ENCODE assay signal across 28 cellular contexts in the genomic region with DNA sequence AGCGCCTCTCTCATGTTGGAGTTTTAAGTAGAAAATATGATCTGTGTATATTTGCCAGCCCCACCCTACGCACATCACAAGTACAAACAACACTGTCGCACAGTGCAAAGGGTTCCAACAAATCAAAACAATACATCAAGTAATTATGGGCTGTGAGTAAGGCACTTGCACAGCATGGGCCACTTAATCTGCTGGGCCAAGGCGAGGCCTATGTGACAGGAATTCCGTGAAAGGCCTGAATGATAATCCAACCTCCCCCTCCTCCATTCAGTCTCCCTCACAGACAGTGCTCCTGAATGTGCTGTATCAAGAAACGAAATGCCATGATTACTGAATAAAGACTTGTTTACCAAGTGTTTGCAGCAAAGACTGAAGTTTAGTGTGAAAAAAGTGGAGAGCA.
DNase-seq lines count a peak whose midpoint lies in the region; ATAC-seq and TF ChIP-seq lines count a peak whose summit lies in the region.
"Had no signal": no experiment of that assay in that cellular context is flagged by ENCODE, and none has a peak within 500 bp of the region (broad histone marks: within the 10 kb centered on the region; RNA-seq: fewer than 3 reads in every experiment).

No MANE protein-coding gene starts in this region.

- H3K4me3 Mint-ChIP-seq in WTC11, result no peak overlapping the region
- H3K4me3 Mint-ChIP-seq: activated CD8-positive, alpha-beta T cell treated with anti-CD3 and anti-CD28 coated beads, Interleukin-2, amount 10 ng/mL, durations not matched to agents 7 days and 5 days; activated T-cell treated with anti-CD3 and anti-CD28 coated beads, Interleukin-2, amount 50 U/mL, for 4 hours had no signal

- no peak overlapping the region for H3K27ac ChIP-seq in lower lobe of right lung
- H3K27ac ChIP-seq: adrenal gland, BLaER1, breast epithelium had no signal

- H3K36me3 ChIP-seq in lower lobe of right lung, result no peaks in the 10 kb centered on the region
- H3K36me3 ChIP-seq: adrenal gland, breast epithelium had no signal

- ATAC-seq in WTC11 (no peak), lower lobe of right lung (peak; percentile 5 to 24), GM18517 (IDR thresholded peaks at IDR 0.05; ENCODE audit: unreplicated experiment) (no peak), HG03045 (IDR thresholded peaks at IDR 0.05; ENCODE audit: unreplicated experiment) (no peak)
- ATAC-seq: activated CD8-positive, alpha-beta T cell treated with anti-CD3 and anti-CD28 coated beads, Interleukin-2, amount 10 ng/mL, durations not matched to agents 7 days and 5 days; activated T-cell treated with anti-CD3 and anti-CD28 coated beads, Interleukin-2, amount 50 U/mL, for 4 hours; stimulated activated naive CD8-positive, alpha-beta T cell treated with anti-CD3 and anti-CD28 coated beads, Interleukin-15, Interleukin-2, amounts not matched to agents 100 U/mL and 50 U/mL, for 24 hours had no signal

- H3K9me3 Mint-ChIP-seq in WTC11, result peaks cover 3% of the 10 kb centered on the region; the same call in 1 of the 2 replicates
- H3K9me3 Mint-ChIP-seq: activated T-cell treated with anti-CD3 and anti-CD28 coated beads, Interleukin-2, amount 50 U/mL, for 4 hours had no signal

- H3K9me3 ChIP-seq in lower lobe of right lung, result no peaks in the 10 kb centered on the region
- H3K9me3 ChIP-seq: adrenal gland, BLaER1, breast epithelium had no signal

- CTCF ChIA-PET in WTC11 (lab: Charles Lee), result no interaction called here

- H3K27ac Mint-ChIP-seq in WTC11, result peak overlapping the region; percentile 89
- H3K27ac Mint-ChIP-seq: activated CD8-positive, alpha-beta T cell treated with anti-CD3 and anti-CD28 coated beads, Interleukin-2, amount 10 ng/mL, durations not matched to agents 7 days and 5 days had no signal

- peaks cover 14% of the 10 kb centered on the region for H3K4me1 ChIP-seq in lower lobe of right lung
- H3K4me1 ChIP-seq: breast epithelium had no signal

- peaks cover 6% of the 10 kb centered on the region for H3K27me3 Mint-ChIP-seq in WTC11 (ENCODE audit: low read depth)

- POLR2A ChIA-PET in WTC11 (lab: Charles Lee), result no interaction called here

- DNase-seq in NCI-H82 (lab: John Stamatoyannopoulos, UW) (peak; percentile 55), NCI-H82 treated with DMSO at 0.1 percent for 48 hours (lab: John Stamatoyannopoulos, UW; ENCODE audit: unreplicated experiment) (no peak), WTC11 (ENCODE audit: low spot score) (no peak), lower lobe of right lung (no peak), AG08395 (ENCODE audit: low spot score) (no peak), GM13976 (ENCODE audit: low spot score) (no peak)
- DNase-seq: activated CD4-positive, CD25-positive, alpha-beta regulatory T cell; activated CD8-positive, alpha-beta T cell treated with anti-CD3 and anti-CD28 coated beads, Interleukin-2, amount 10 ng/mL, durations not matched to agents 7 days and 5 days; activated naive CD4-positive, alpha-beta T cell; activated T-cell treated with anti-CD3 and anti-CD28 coated beads, Interleukin-2, amount 50 U/mL, for 4 hours; adrenal gland; Calu3; EL; HCEC 1CT; left colon; mesenchymal stem cell; NCI-H187; NCI-H446; occipital lobe; retina; stimulated activated CD4-positive, alpha-beta T cell treated with anti-CD3 and anti-CD28 coated beads, Interleukin-4, amount 100 ng/mL, for 4 hours; stimulated activated naive CD8-positive, alpha-beta T cell treated with anti-CD3 and anti-CD28 coated beads, Interleukin-15, Interleukin-2, amounts not matched to agents 100 U/mL and 50 U/mL, for 24 hours; T1000; trophoblast cell had no signal

- no peaks in the 10 kb centered on the region for H3K27me3 ChIP-seq in lower lobe of right lung (ENCODE audit: low read depth)
- H3K27me3 ChIP-seq: adrenal gland, BLaER1, breast epithelium had no signal

- in situ Hi-C loops in GM13976 (cut with MboI; ENCODE audit: low sequenced_read_pairs, unreplicated experiment), result loop anchor here (10.0 kb wide), 1 partner anchor 52 kb away; no protein-coding TSS in a partner anchor

- intact Hi-C loops in lower lobe of right lung (cut with DNase I), result no loop called here

- no peak for TF ChIP-seq CTCF in WTC11 (IDR thresholded peaks at IDR 0.05)
- TF ChIP-seq CTCF in lower lobe of right lung (IDR thresholded peaks at IDR 0.05), result no peak
- no peak for TF ChIP-seq CTCF in GM13976 (IDR thresholded peaks at IDR 0.05; ENCODE audit: borderline replicate concordance, control extremely low read depth, extremely low read depth, insufficient read depth, missing control alignments)

- H3K4me3 ChIP-seq in lower lobe of right lung, result no peak overlapping the region
- H3K4me3 ChIP-seq: adrenal gland, BLaER1, breast epithelium had no signal

- H3K4me1 Mint-ChIP-seq in WTC11, result peaks cover 41% of the 10 kb centered on the region

- H3K36me3 Mint-ChIP-seq in WTC11, result no peaks in the 10 kb centered on the region

TF ChIP-seq in WTC11, 78 proteins besides CTCF, POLR2A, EP300 and RAD21:
- TF ChIP-seq ZNF263 (CRISPR knock-in tag; IDR thresholded peaks at IDR 0.05; ENCODE audit: low read depth), result peak; percentile 56; the same call in 1 of the 2 replicates
- no peak for TF ChIP-seq RELA (CRISPR knock-in tag; IDR thresholded peaks at IDR 0.05; ENCODE audit: borderline replicate concordance)
- no peak for TF ChIP-seq NR2C2 (CRISPR knock-in tag; IDR thresholded peaks at IDR 0.05)
- no peak for TF ChIP-seq KAT7 (CRISPR knock-in tag; IDR thresholded peaks at IDR 0.05; ENCODE audit: borderline replicate concordance)
- TF ChIP-seq, protein P1, sequence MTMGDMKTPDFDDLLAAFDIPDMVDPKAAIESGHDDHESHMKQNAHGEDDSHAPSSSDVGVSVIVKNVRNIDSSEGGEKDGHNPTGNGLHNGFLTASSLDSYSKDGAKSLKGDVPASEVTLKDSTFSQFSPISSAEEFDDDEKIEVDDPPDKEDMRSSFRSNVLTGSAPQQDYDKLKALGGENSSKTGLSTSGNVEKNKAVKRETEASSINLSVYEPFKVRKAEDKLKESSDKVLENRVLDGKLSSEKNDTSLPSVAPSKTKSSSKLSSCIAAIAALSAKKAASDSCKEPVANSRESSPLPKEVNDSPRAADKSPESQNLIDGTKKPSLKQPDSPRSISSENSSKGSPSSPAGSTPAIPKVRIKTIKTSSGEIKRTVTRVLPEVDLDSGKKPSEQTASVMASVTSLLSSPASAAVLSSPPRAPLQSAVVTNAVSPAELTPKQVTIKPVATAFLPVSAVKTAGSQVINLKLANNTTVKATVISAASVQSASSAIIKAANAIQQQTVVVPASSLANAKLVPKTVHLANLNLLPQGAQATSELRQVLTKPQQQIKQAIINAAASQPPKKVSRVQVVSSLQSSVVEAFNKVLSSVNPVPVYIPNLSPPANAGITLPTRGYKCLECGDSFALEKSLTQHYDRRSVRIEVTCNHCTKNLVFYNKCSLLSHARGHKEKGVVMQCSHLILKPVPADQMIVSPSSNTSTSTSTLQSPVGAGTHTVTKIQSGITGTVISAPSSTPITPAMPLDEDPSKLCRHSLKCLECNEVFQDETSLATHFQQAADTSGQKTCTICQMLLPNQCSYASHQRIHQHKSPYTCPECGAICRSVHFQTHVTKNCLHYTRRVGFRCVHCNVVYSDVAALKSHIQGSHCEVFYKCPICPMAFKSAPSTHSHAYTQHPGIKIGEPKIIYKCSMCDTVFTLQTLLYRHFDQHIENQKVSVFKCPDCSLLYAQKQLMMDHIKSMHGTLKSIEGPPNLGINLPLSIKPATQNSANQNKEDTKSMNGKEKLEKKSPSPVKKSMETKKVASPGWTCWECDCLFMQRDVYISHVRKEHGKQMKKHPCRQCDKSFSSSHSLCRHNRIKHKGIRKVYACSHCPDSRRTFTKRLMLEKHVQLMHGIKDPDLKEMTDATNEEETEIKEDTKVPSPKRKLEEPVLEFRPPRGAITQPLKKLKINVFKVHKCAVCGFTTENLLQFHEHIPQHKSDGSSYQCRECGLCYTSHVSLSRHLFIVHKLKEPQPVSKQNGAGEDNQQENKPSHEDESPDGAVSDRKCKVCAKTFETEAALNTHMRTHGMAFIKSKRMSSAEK (CRISPR knock-in tag; IDR thresholded peaks at IDR 0.05; ENCODE audit: borderline replicate concordance), result no peak
TF ChIP-seq in WTC11: peak in this region for 1.

Comparison
In these comparisons a context has a peak if more than half of its experiments do, and no peak if none do; other contexts are left out.
1. ATAC-seq: peak in lower lobe of right lung (2 of 2); none in WTC11 (single experiment), GM18517 (single experiment) and HG03045 (single experiment).